Comparison of ENCODE assay signal across 8 cellular contexts in genomic region chr1:3651939-3652537, GRCh38. TPM values are rescaled to one million over a fixed set of nuclear protein-coding genes. Genes with fewer than 3 reads are reported as not detected.
DNase-seq lines count a peak whose midpoint lies in the region; ATAC-seq and TF ChIP-seq lines count a peak whose summit lies in the region.

Gene TP73 (plus strand): TSS chr1:3652516. CDS start chr1:3682366, 29,850 bp downstream.

- H3K4me1 ChIP-seq in Peyer's patch (peaks cover 0 to 43% (median 25%) of the 10 kb centered on the region in 4 donors), spleen (peaks cover 25 to 63% (median 50%) of the 10 kb centered on the region in 6 donors)

- peaks cover 0 to 5% (median 0%) of the 10 kb centered on the region in 3 donors for H3K36me3 ChIP-seq in Peyer's patch
- peaks cover 0 to 10% (median 5%) of the 10 kb centered on the region in 6 donors for H3K36me3 ChIP-seq in spleen

- peaks cover 42% of the 10 kb centered on the region for H3K27me3 ChIP-seq in CD4-positive, alpha-beta T cell (ENCODE audit: control insufficient read depth, insufficient read depth, low read length)
- H3K27me3 ChIP-seq in Peyer's patch (peaks cover 0 to 35% of the 10 kb centered on the region in 2 donors), spleen (replicated peaks in 1 of 7) (peaks cover 10 to 70% (median 49%) of the 10 kb centered on the region in 7 donors)

- ATAC-seq in CD4-positive, alpha-beta T cell (ENCODE audit: poor library complexity): no peak
- ATAC-seq in GM18511 (IDR thresholded peaks at IDR 0.05; ENCODE audit: unreplicated experiment): no peak

- H3K36me3 Mint-ChIP-seq in CD4-positive, alpha-beta T cell (ENCODE audit: low read depth): peaks cover 7% of the 10 kb centered on the region

- no peaks in the 10 kb centered on the region for H3K9me3 ChIP-seq in CD4-positive, alpha-beta T cell (ENCODE audit: control insufficient read depth, low read length)
- H3K9me3 ChIP-seq in Peyer's patch (no peaks in the 10 kb centered on the region), spleen (no peaks in the 10 kb centered on the region)

- POLR2A ChIA-PET in CD4-positive, alpha-beta T cell (lab: Charles Lee): no interaction called here

- H3K27ac ChIP-seq in CD4-positive, alpha-beta T cell (ENCODE audit: low read depth, low read length): no peak within 1 kb of the TSS
- H3K27ac ChIP-seq in Peyer's patch: peak within 1 kb of the TSS in 1 of 4 donors; percentile 10
- no peak within 1 kb of the TSS for H3K27ac ChIP-seq in spleen

- WGBS in spleen, 5 donors: 1 to 17% (median 1%) methylated on average over 6 to 77 of the region's 77 CpGs

- peak within 1 kb of the TSS; percentile 45 for H3K4me3 Mint-ChIP-seq in CD4-positive, alpha-beta T cell

- no peak for DNase-seq in CD4-positive, alpha-beta T cell
- DNase-seq in GM19238 (ENCODE audit: insufficient read length, low spot score) (peak; percentile 42), Peyer's patch (peak in 1 of 3 donors; percentile 45), glomerular visceral epithelial cell (ENCODE audit: extremely low spot score) (peak; percentile 40), spleen (peak; percentile 82), KG1 (lab: John Stamatoyannopoulos, UW) (no peak)
- DNase-seq in stimulated activated CD4-positive, alpha-beta T cell treated with anti-CD3 and anti-CD28 coated beads, Interleukin-4, amount 100 ng/mL, for 1 hour: no peak

- H3K4me3 ChIP-seq in Peyer's patch: peak within 1 kb of the TSS in 3 of 4 donors; percentile 47 to 52 (median 47)
- H3K4me3 ChIP-seq in spleen: peak within 1 kb of the TSS in 7 of 8 donors; percentile 30 to 98 (median 91)

- H3K27ac Mint-ChIP-seq in CD4-positive, alpha-beta T cell: no peak within 1 kb of the TSS

- H3K9me3 Mint-ChIP-seq in CD4-positive, alpha-beta T cell: no peaks in the 10 kb centered on the region

- peaks cover 56% of the 10 kb centered on the region for H3K27me3 Mint-ChIP-seq in CD4-positive, alpha-beta T cell

- TF ChIP-seq POLR2A in Peyer's patch (IDR thresholded peaks at IDR 0.05) (no peak), spleen (IDR thresholded peaks at IDR 0.05) (no peak)

- no peak for TF ChIP-seq CTCF in CD4-positive, alpha-beta T cell (IDR thresholded peaks at IDR 0.05)
- TF ChIP-seq CTCF in Peyer's patch (IDR thresholded peaks at IDR 0.05) (no peak), spleen (IDR thresholded peaks at IDR 0.05 in 8 of 11, conservative IDR thresholded peaks at IDR 0.05 in 3 of 11) (no peak)

- H3K4me1 Mint-ChIP-seq in CD4-positive, alpha-beta T cell (ENCODE audit: low read depth): peaks cover 37% of the 10 kb centered on the region

- CTCF ChIA-PET in CD4-positive, alpha-beta T cell (lab: Charles Lee): no interaction called here

- intact Hi-C loops in CD4-positive, alpha-beta T cell (cut with DNase I, micrococcal nuclease): loop anchor here in 1 of 2 experiments (2.0 kb wide), 1 partner anchor 145 kb away; the partner anchor contains the start of gene LRRC47
- intact Hi-C loops in spleen (cut with DNase I; ENCODE audit: low total_unique reads): no loop called here

RNA-seq across cellular contexts. Expression of gene TP73, which starts in this region (rescaled TPM):
- total RNA-seq in CD4-positive, alpha-beta T cell: not detected
- total RNA-seq in Peyer's patch (under 1 TPM in 1 of 4 donors, not detected in 3; 0.38 TPM), spleen (1 to 10 TPM in 5 of 7 donors, under 1 TPM in 2; 0.63 to 4.3 (median 1.6) TPM)
- under 1 TPM; 0.11 to 0.48 (median 0.21) TPM for polyA plus RNA-seq in spleen

Comparison
In these comparisons a context has a peak if more than half of its experiments do, and no peak if none do; other contexts are left out.
1. DNase-seq: peak in GM19238 (single experiment), glomerular visceral epithelial cell (single experiment) and spleen (single experiment); none in CD4-positive, alpha-beta T cell (0 of 10), KG1 (single experiment) and stimulated activated CD4-positive, alpha-beta T cell treated with anti-CD3 and anti-CD28 coated beads, Interleukin-4, amount 100 ng/mL, for 1 hour (single experiment).